Comparison of ENCODE assay signal across 24 cellular contexts in the genomic region with DNA sequence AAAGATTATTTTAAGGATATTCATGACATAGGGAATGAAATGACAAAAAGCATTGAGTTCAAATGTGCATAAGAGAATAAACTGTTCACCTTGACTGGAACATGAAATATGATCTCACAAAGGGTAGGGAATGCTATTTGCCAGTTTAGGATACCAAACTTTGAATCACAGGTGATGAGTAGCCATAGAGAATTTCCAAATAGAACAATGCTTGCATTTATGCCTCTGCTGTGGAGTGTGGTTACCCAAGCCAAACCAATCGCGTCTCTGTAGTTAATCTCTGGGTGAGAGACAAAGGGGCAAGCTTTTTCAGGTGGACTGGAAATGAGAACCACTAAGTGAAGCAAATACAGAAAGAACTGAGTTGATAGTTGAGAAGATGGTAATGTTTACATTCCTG.
DNase-seq lines count a peak whose midpoint lies in the region; ATAC-seq, FAIRE-seq and TF ChIP-seq lines count a peak whose summit lies in the region.
"Had no signal": no experiment of that assay in that cellular context is flagged by ENCODE, and none has a peak within 500 bp of the region (broad histone marks: within the 10 kb centered on the region; RNA-seq: fewer than 3 reads in every experiment).

No MANE protein-coding gene starts in this region.

- no peaks in the 10 kb centered on the region for H3K79me2 ChIP-seq in mammary epithelial cell (ENCODE audit: insufficient read depth, low read length)

- intact Hi-C loops in mammary epithelial cell (cut with micrococcal nuclease) (no loop called here), MCF 10A (cut with micrococcal nuclease) (no loop called here)

- BruUV-seq in mammary epithelial cell (replicated peaks; lab: Mats Ljungman, UMichigan), result no TSS peak
- BruUV-seq in MCF 10A (replicated peaks; lab: Mats Ljungman, UMichigan), result no TSS peak

- POLR2A ChIA-PET in MCF 10A (lab: Yijun Ruan, JAX), result no interaction called here

- no peaks in the 10 kb centered on the region for H3K36me3 Mint-ChIP-seq in MCF 10A (ENCODE audit: insufficient read depth, unreplicated experiment)
- H3K36me3 Mint-ChIP-seq: CD4-positive, CD25-positive, alpha-beta regulatory T cell; CD8-positive, alpha-beta memory T cell had no signal

- in situ Hi-C loops in mammary epithelial cell (cut with MboI; ENCODE audit: low sequenced_read_pairs in 2 of 2), result no loop called here
- in situ Hi-C loops in GM13977 (cut with MboI; ENCODE audit: low pct_unique_long_range_greater_than_20kb, low sequenced_read_pairs, unreplicated experiment), result no loop called here

- H3K4me3 ChIP-seq in mammary epithelial cell (replicated peaks in 1 of 3; ENCODE audit: insufficient read depth in 1 of 3, low read depth in 2 of 3, low read length in 3 of 3), result no peak overlapping the region
- no peak overlapping the region for H3K4me3 ChIP-seq in RWPE2 (ENCODE audit: severe bottlenecking)
- H3K4me3 ChIP-seq in epithelial cell of esophagus (ENCODE audit: low read length), result no peak overlapping the region
- H3K4me3 ChIP-seq: BLaER1, HAP-1 had no signal

- dilution Hi-C loops in mammary epithelial cell (cut with HindIII; ENCODE audit: low sequenced_read_pairs), result no loop called here

- peaks cover 30% of the 10 kb centered on the region for H3K27me3 Mint-ChIP-seq in MCF 10A (ENCODE audit: insufficient read depth, unreplicated experiment)
- H3K27me3 Mint-ChIP-seq: B cell; CD4-positive, CD25-positive, alpha-beta regulatory T cell; CD8-positive, alpha-beta memory T cell had no signal

- no peaks in the 10 kb centered on the region for H3K36me3 ChIP-seq in mammary epithelial cell (ENCODE audit: insufficient read depth, low read length)
- H3K36me3 ChIP-seq in RWPE2 (ENCODE audit: low read depth), result no peaks in the 10 kb centered on the region
- H3K36me3 ChIP-seq: BLaER1, HAP-1 had no signal

- H3K27ac ChIP-seq in mammary epithelial cell (ENCODE audit: insufficient read depth, low read depth, low read length) (no peak overlapping the region), RWPE2 (ENCODE audit: poor library complexity, severe bottlenecking) (no peak overlapping the region)
- H3K27ac ChIP-seq: 22Rv1, BLaER1, C4-2B had no signal

- no peak overlapping the region for H3K27ac Mint-ChIP-seq in MCF 10A (ENCODE audit: low read depth, unreplicated experiment)
- H3K27ac Mint-ChIP-seq: B cell; CD4-positive, CD25-positive, alpha-beta regulatory T cell; CD8-positive, alpha-beta memory T cell; HFFc6 had no signal

- H3K27me3 ChIP-seq in mammary epithelial cell (ENCODE audit: insufficient read depth, low read length) (no peaks in the 10 kb centered on the region), RWPE2 (ENCODE audit: insufficient read depth, poor library complexity, severe bottlenecking) (no peaks in the 10 kb centered on the region)
- H3K27me3 ChIP-seq: BLaER1 had no signal

- WGBS in mammary epithelial cell (ENCODE audit: low coverage, missing lambda C conversion rate), result 100% methylated on average over 2 of the region's 2 CpGs

- no peaks in the 10 kb centered on the region for H3K4me1 ChIP-seq in mammary epithelial cell (ENCODE audit: insufficient read depth, low read length)
- H3K4me1 ChIP-seq in RWPE2 (ENCODE audit: insufficient read depth, poor library complexity, severe bottlenecking), result peaks cover 4% of the 10 kb centered on the region
- H3K4me1 ChIP-seq: BLaER1, HAP-1 had no signal

- CTCF ChIA-PET in mammary epithelial cell (lab: Charles Lee; ENCODE audit: low non-redundant PET) (no interaction called here), MCF 10A (lab: Yijun Ruan, JAX) (no interaction called here)

- FAIRE-seq in urothelium cell line (lab: Jason Lieb, UNC), result peak; percentile 30
- FAIRE-seq: A204.1, D721Med, GM12891, H54 had no signal

- H2AFZ ChIP-seq in mammary epithelial cell (ENCODE audit: low read depth, low read length), result no peak overlapping the region

- H3K9me3 Mint-ChIP-seq in MCF 10A (ENCODE audit: unreplicated experiment), result no peaks in the 10 kb centered on the region

- H3K9me3 ChIP-seq in mammary epithelial cell (replicated peaks; ENCODE audit: insufficient read depth, low read length) (peaks cover 3% of the 10 kb centered on the region), RWPE2 (ENCODE audit: severe bottlenecking) (no peaks in the 10 kb centered on the region)
- H3K9me3 ChIP-seq: BLaER1, HAP-1 had no signal

- peak; percentile 90 for ATAC-seq in RWPE2 (ENCODE audit: low read depth)

- H4K20me1 ChIP-seq in mammary epithelial cell (ENCODE audit: insufficient read depth, low read length), result no peaks in the 10 kb centered on the region
- H4K20me1 ChIP-seq: BLaER1 had no signal

- DNase-seq in mammary epithelial cell (peak; percentile 73), MCF 10A (ENCODE audit: unreplicated experiment) (no peak), RWPE2 (ENCODE audit: low spot score) (no peak), epithelial cell of esophagus (ENCODE audit: low read depth) (peak; percentile 4), urothelium cell line (ENCODE audit: low spot score) (peak; percentile 23), retina (no peak), cerebellum (ENCODE audit: low spot score) (no peak), GM13977 (ENCODE audit: low spot score) (no peak)
- DNase-seq: CD4-positive, CD25-positive, alpha-beta regulatory T cell; CD8-positive, alpha-beta memory T cell; DMS 273 treated with DMSO at 0.1 percent for 48 hours; DMS79; GF-D8; GOT3; HFFc6 had no signal

- no peak overlapping the region for H3K9ac ChIP-seq in mammary epithelial cell (ENCODE audit: insufficient read depth, low read length)
- H3K9ac ChIP-seq: BLaER1 had no signal

- no peak overlapping the region for H3K4me3 Mint-ChIP-seq in MCF 10A (ENCODE audit: unreplicated experiment)
- H3K4me3 Mint-ChIP-seq: B cell; CD4-positive, CD25-positive, alpha-beta regulatory T cell; CD8-positive, alpha-beta memory T cell; HFFc6 had no signal

- TF ChIP-seq CTCF in mammary epithelial cell (conservative IDR thresholded peaks at IDR 0.05 in 1 of 2, IDR thresholded peaks at IDR 0.05 in 1 of 2; ENCODE audit: extremely low read depth in 1 of 2, insufficient read depth in 1 of 2, low read depth in 1 of 2, low read length in 2 of 2), result no peak
- no peak for TF ChIP-seq CTCF in MCF 10A (IDR thresholded peaks at IDR 0.05; ENCODE audit: unreplicated experiment)
- TF ChIP-seq CTCF in RWPE2 (IDR thresholded peaks at IDR 0.05; ENCODE audit: poor library complexity, severe bottlenecking), result no peak
- no peak for TF ChIP-seq CTCF in epithelial cell of esophagus (IDR thresholded peaks at IDR 0.05; ENCODE audit: insufficient read depth, low read depth, low read length, missing control alignments)
- TF ChIP-seq CTCF in GM13977 (IDR thresholded peaks at IDR 0.05; ENCODE audit: extremely low read depth, insufficient read depth, missing control alignments), result no peak

- no peaks in the 10 kb centered on the region for H3K4me1 Mint-ChIP-seq in MCF 10A (ENCODE audit: insufficient read depth, unreplicated experiment)
- H3K4me1 Mint-ChIP-seq: B cell; CD4-positive, CD25-positive, alpha-beta regulatory T cell; CD8-positive, alpha-beta memory T cell had no signal

- no peak overlapping the region for H3K4me2 ChIP-seq in mammary epithelial cell (ENCODE audit: insufficient read depth, low read depth, low read length)
- H3K4me2 ChIP-seq: BLaER1 had no signal

Comparison
In these comparisons a context has a peak if more than half of its experiments do, and no peak if none do; other contexts are left out.
1. DNase-seq: peak in mammary epithelial cell (single experiment), epithelial cell of esophagus (single experiment) and urothelium cell line (single experiment); none in MCF 10A (single experiment), RWPE2 (single experiment), retina (single experiment), cerebellum (single experiment) and GM13977 (single experiment).